In the genomic region with DNA sequence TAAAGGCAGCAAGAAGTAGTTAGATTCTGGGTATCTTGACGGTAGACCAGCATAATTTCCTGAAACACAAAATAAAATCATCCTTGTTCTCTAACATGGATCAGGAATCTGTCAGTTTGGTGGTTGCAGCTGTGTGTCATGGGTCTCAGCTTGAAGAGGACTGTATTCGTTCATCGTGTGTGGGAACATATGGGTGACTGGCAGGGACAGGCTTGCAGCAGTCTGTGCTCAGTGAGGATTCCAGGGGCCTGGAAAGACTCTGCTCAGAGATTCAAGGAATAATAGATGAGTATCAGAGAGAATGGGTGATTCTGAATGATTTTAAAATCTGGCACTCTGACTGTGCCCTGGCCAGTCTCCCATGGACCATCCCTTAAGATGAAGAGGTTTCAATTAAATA, we compare ENCODE assay signal across 19 cellular contexts.
"Had no signal": no experiment of that assay in that cellular context is flagged by ENCODE, and none has a peak within 500 bp of the region (broad histone marks: within the 10 kb centered on the region; RNA-seq: fewer than 3 reads in every experiment).

No MANE protein-coding gene starts in this region.

- H3K27ac ChIP-seq: HL-60, SJSA1, SK-N-MC had no signal

- H3K36me3 ChIP-seq: SJSA1 had no signal

- H3K4me3 ChIP-seq: SJSA1, SK-N-MC had no signal

- DNase-seq: KBM-7, MV-4-11, NCI-H1048, NCI-H1105, NCI-H1417, NCI-H1436 treated with DMSO at 0.1 percent for 48 hours, NCI-H1694, NCI-H187 treated with DMSO at 0.1 percent for 48 hours, NCI-H2227 treated with DMSO at 0.1 percent for 48 hours, NCI-H510A, NCI-H524 treated with DMSO at 0.1 percent for 48 hours, NCI-H69, NCI-H774, Right ventricle myocardium superior, RPMI8226, SIG-M5 had no signal

- H3K9me3 ChIP-seq: SJSA1 had no signal

- H3K27me3 ChIP-seq: SJSA1 had no signal

- H3K4me1 ChIP-seq: SJSA1 had no signal
